2 cellular contexts compared by ENCODE assay signal in genomic region chr9:135698767-135699166, GRCh38.
TF ChIP-seq lines count a peak whose summit lies in the region.

No MANE protein-coding gene starts in this region.

TF ChIP-seq in HepG2, 621 proteins besides CTCF, POLR2A, EP300 and RAD21:
- TF ChIP-seq ZNF207 (IDR thresholded peaks at IDR 0.05; ENCODE audit: borderline replicate concordance), result no peak
- TF ChIP-seq ZNF687 (CRISPR knock-in tag; IDR thresholded peaks at IDR 0.05), result peak; percentile 8; the same call in 1 of the 2 replicates
- TF ChIP-seq ZNF331 (CRISPR knock-in tag; IDR thresholded peaks at IDR 0.05), result no peak

TF ChIP-seq in H1, 55 proteins besides CTCF, POLR2A, EP300 and RAD21:
- no peak for TF ChIP-seq SIRT6 (IDR thresholded peaks at IDR 0.05; ENCODE audit: low read length)
